ENCODE assay signal across 30 cellular contexts in genomic region chr1:98005326-98006010, GRCh38.
DNase-seq lines count a peak whose midpoint lies in the region; ATAC-seq, FAIRE-seq and TF ChIP-seq lines count a peak whose summit lies in the region.
"Had no signal": no experiment of that assay in that cellular context is flagged by ENCODE, and none has a peak within 500 bp of the region (broad histone marks: within the 10 kb centered on the region; RNA-seq: fewer than 3 reads in every experiment).

No MANE protein-coding gene starts in this region.

- no peak overlapping the region for H3K27ac Mint-ChIP-seq in effector memory CD8-positive, alpha-beta T cell
- H3K27ac Mint-ChIP-seq: activated naive CD4-positive, alpha-beta T cell treated with anti-CD3 and anti-CD28 coated beads, Interleukin-2, amount 10 ng/mL, durations not matched to agents 7 days and 5 days; activated T-helper 1 cell treated with anti-CD3 and anti-CD28 coated beads, Interleukin-12 subunit alpha, Interleukin-12 subunit beta, Interleukin-2, Interleukin-4 antibody, amounts not matched to agents 30 ng/mL and 10 ng/mL and 1 ng/mL, durations not matched to agents 14 hours and 24 hours and 36 hours; natural killer cell treated with Interleukin-12 subunit alpha and Interleukin-12 subunit beta and Interleukin-15 and Interleukin-18, amount 100 ng/mL, for 72 hours; WTC11 had no signal

- intact Hi-C loops in HCT116 (cut with micrococcal nuclease), result no loop called here
- intact Hi-C loops in colonic mucosa (cut with DNase I), result no loop called here

- DNase-seq in A549 (ENCODE audit: low read depth in 1 of 2, low spot score in 1 of 2), result peak; percentile 1 to 42
- DNase-seq in HCT116 (ENCODE audit: low read depth, low spot score), result no peak
- DNase-seq in SJSA1 (ENCODE audit: low read depth in 1 of 2, low spot score in 2 of 2), result no peak
- DNase-seq in fibroblast of pulmonary artery (ENCODE audit: low read depth), result peak; percentile 36
- no peak for DNase-seq in effector memory CD8-positive, alpha-beta T cell
- no peak for DNase-seq in colonic mucosa
- no peak for DNase-seq in dedifferentiated amniotic fluid mesenchymal stem cell (ENCODE audit: extremely low spot score)
- DNase-seq: activated CD4-positive, alpha-beta T cell treated with anti-CD3 and anti-CD28 coated beads, Interleukin-2, amount 50 U/mL, for 4 hours; activated naive CD4-positive, alpha-beta T cell treated with anti-CD3 and anti-CD28 coated beads, Interleukin-2, amount 10 ng/mL, durations not matched to agents 7 days and 5 days; anterior cingulate cortex; Caco-2; foreskin melanocyte; hypothalamus; left ventricle myocardium superior; MM.1S; NCI-H1417; NCI-H2107; NCI-H510A; spleen; stimulated activated CD4-positive, alpha-beta T cell treated with anti-CD3 and anti-CD28 coated beads, Interleukin-4, amount 100 ng/mL, for 24 hours; stimulated activated naive CD4-positive, alpha-beta T cell had no signal

- no peaks in the 10 kb centered on the region for H3K36me3 Mint-ChIP-seq in effector memory CD8-positive, alpha-beta T cell (ENCODE audit: insufficient read depth)
- H3K36me3 Mint-ChIP-seq: activated naive CD4-positive, alpha-beta T cell treated with anti-CD3 and anti-CD28 coated beads, Interleukin-2, amount 10 ng/mL, durations not matched to agents 7 days and 5 days; natural killer cell treated with Interleukin-12 subunit alpha and Interleukin-12 subunit beta and Interleukin-15 and Interleukin-18, amount 100 ng/mL, for 72 hours; WTC11 had no signal

- TF ChIP-seq POLR2A in A549 (IDR thresholded peaks at IDR 0.05; ENCODE audit: low read length), result no peak
- no peak for TF ChIP-seq POLR2A in HCT116 (IDR thresholded peaks at IDR 0.05; ENCODE audit: borderline replicate concordance, extremely low read depth, insufficient read depth, insufficient read length)

- H3K9me3 ChIP-seq in A549 (no peaks in the 10 kb centered on the region), HCT116 (ENCODE audit: control insufficient read depth in 1 of 2, insufficient read depth in 1 of 2, low read depth in 1 of 2, low read length in 2 of 2) (no peaks in the 10 kb centered on the region), SJSA1 (replicated peaks) (no peaks in the 10 kb centered on the region), colonic mucosa (no peaks in the 10 kb centered on the region)
- H3K9me3 ChIP-seq: BLaER1 treated with 17β-estradiol and CSF1 and Interleukin-3, amounts not matched to agents 10 nM and 100 nM; Caco-2; HAP-1; right atrium auricular region; spleen had no signal

- H4K20me1 ChIP-seq in HCT116 (ENCODE audit: insufficient read depth), result no peaks in the 10 kb centered on the region
- H4K20me1 ChIP-seq: BLaER1 treated with 17β-estradiol and CSF1 and Interleukin-3, amounts not matched to agents 10 nM and 100 nM had no signal

- RAD21 ChIA-PET in HCT116 (lab: Charles Lee; ENCODE audit: low non-redundant PET in 1 of 2, low total read pairs in 2 of 2, uncharacterized antibody in 2 of 2, unreplicated experiment in 2 of 2), result interaction anchor here in 1 of 2 experiments (0.8 kb wide), 1 partner anchor 463 kb away, joined by 3 read pairs; no protein-coding TSS in a partner anchor

- H3K9me3 Mint-ChIP-seq in effector memory CD8-positive, alpha-beta T cell, result no peaks in the 10 kb centered on the region
- H3K9me3 Mint-ChIP-seq: activated naive CD4-positive, alpha-beta T cell treated with anti-CD3 and anti-CD28 coated beads, Interleukin-2, amount 10 ng/mL, durations not matched to agents 7 days and 5 days; activated T-helper 1 cell treated with anti-CD3 and anti-CD28 coated beads, Interleukin-12 subunit alpha, Interleukin-12 subunit beta, Interleukin-2, Interleukin-4 antibody, amounts not matched to agents 30 ng/mL and 10 ng/mL and 1 ng/mL, durations not matched to agents 14 hours and 24 hours and 36 hours; natural killer cell treated with Interleukin-12 subunit alpha and Interleukin-12 subunit beta and Interleukin-15 and Interleukin-18, amount 100 ng/mL, for 72 hours; WTC11 had no signal

- TF ChIP-seq CTCF in A549 (IDR thresholded peaks at IDR 0.05), result no peak
- no peak for TF ChIP-seq CTCF in HCT116 (IDR thresholded peaks at IDR 0.05 in 2 of 3, conservative IDR thresholded peaks at IDR 0.05 in 1 of 3; ENCODE audit: borderline replicate concordance in 1 of 3, insufficient read depth in 1 of 3, low read depth in 2 of 3, low read length in 2 of 3)
- TF ChIP-seq CTCF in fibroblast of pulmonary artery (IDR thresholded peaks at IDR 0.05; ENCODE audit: low read length, missing control alignments), result no peak
- no peak for TF ChIP-seq CTCF in colonic mucosa (IDR thresholded peaks at IDR 0.05)

- H3K27ac ChIP-seq in A549 (peak overlapping the region; percentile 46 to 82; a peak in 5 of 6 replicates), HCT116 (ENCODE audit: low read depth, low read length) (no peak overlapping the region), SJSA1 (peak overlapping the region; percentile 48), colonic mucosa (no peak overlapping the region)
- H3K27ac ChIP-seq: BLaER1 treated with 17β-estradiol and CSF1 and Interleukin-3, amounts not matched to agents 10 nM and 100 nM; right atrium auricular region; RWPE1; spleen had no signal

- peak overlapping the region; percentile 56 for H2AFZ ChIP-seq in HCT116 (ENCODE audit: low read depth, low read length, poor library complexity, severe bottlenecking)

- TF ChIP-seq RAD21 in A549 (conservative IDR thresholded peaks at IDR 0.05 in 1 of 2, IDR thresholded peaks at IDR 0.05 in 1 of 2) (no peak), HCT116 (IDR thresholded peaks at IDR 0.05; ENCODE audit: low read depth) (no peak)

- no peaks in the 10 kb centered on the region for H3K4me1 Mint-ChIP-seq in effector memory CD8-positive, alpha-beta T cell (ENCODE audit: low read depth in 2 of 2)

- POLR2A ChIA-PET in A549 (lab: Yijun Ruan, JAX) (interaction anchor here (0.6 to 1.3 kb wide), 2 partner anchors 85 to 177 kb away, joined by 3 to 4 read pairs; partner anchors contain the start of gene DPYD), HCT116 (lab: Charles Lee) (no interaction called here)

- no peak overlapping the region for H3K4me3 Mint-ChIP-seq in effector memory CD8-positive, alpha-beta T cell
- H3K4me3 Mint-ChIP-seq: activated naive CD4-positive, alpha-beta T cell treated with anti-CD3 and anti-CD28 coated beads, Interleukin-2, amount 10 ng/mL, durations not matched to agents 7 days and 5 days; activated T-helper 1 cell treated with anti-CD3 and anti-CD28 coated beads, Interleukin-12 subunit alpha, Interleukin-12 subunit beta, Interleukin-2, Interleukin-4 antibody, amounts not matched to agents 30 ng/mL and 10 ng/mL and 1 ng/mL, durations not matched to agents 14 hours and 24 hours and 36 hours; natural killer cell treated with Interleukin-12 subunit alpha and Interleukin-12 subunit beta and Interleukin-15 and Interleukin-18, amount 100 ng/mL, for 72 hours; WTC11 had no signal

- no TSS peak for BruUV-seq in HCT116 (replicated peaks; lab: Mats Ljungman, UMichigan)

- H3K27me3 Mint-ChIP-seq in effector memory CD8-positive, alpha-beta T cell, result peaks cover 0 to 2% of the 10 kb centered on the region in 2 donors
- H3K27me3 Mint-ChIP-seq: natural killer cell treated with Interleukin-12 subunit alpha and Interleukin-12 subunit beta and Interleukin-15 and Interleukin-18, amount 100 ng/mL, for 72 hours had no signal

- H3K4me1 ChIP-seq in A549, result peaks cover 69% of the 10 kb centered on the region
- H3K4me1 ChIP-seq in HCT116 (ENCODE audit: control insufficient read depth in 1 of 2, insufficient read depth in 2 of 2, low read length in 2 of 2), result no peaks in the 10 kb centered on the region
- peaks cover 12% of the 10 kb centered on the region for H3K4me1 ChIP-seq in SJSA1 (replicated peaks)
- H3K4me1 ChIP-seq in colonic mucosa, result no peaks in the 10 kb centered on the region
- H3K4me1 ChIP-seq: BLaER1 treated with 17β-estradiol and CSF1 and Interleukin-3, amounts not matched to agents 10 nM and 100 nM; HAP-1; right atrium auricular region; spleen had no signal

- ATAC-seq in A549 (peak in 1 of 2 experiments; percentile 71; a peak in 3 of 6 replicates), HCT116 (no peak), GM21576 (IDR thresholded peaks at IDR 0.05; ENCODE audit: unreplicated experiment) (no peak)
- no peak for ATAC-seq in effector memory CD8-positive, alpha-beta T cell (replicated peaks)
- ATAC-seq: left ventricle myocardium superior; natural killer cell treated with Interleukin-12 subunit alpha and Interleukin-12 subunit beta and Interleukin-15 and Interleukin-18, amount 100 ng/mL, for 72 hours; WTC11 had no signal

- H3K27me3 ChIP-seq in HCT116 (ENCODE audit: insufficient read depth, low read length), result no peaks in the 10 kb centered on the region
- H3K27me3 ChIP-seq in SJSA1 (replicated peaks), result no peaks in the 10 kb centered on the region
- H3K27me3 ChIP-seq in colonic mucosa, result no peaks in the 10 kb centered on the region
- H3K27me3 ChIP-seq: BLaER1 treated with 17β-estradiol and CSF1 and Interleukin-3, amounts not matched to agents 10 nM and 100 nM; right atrium auricular region; spleen had no signal

- H3K36me3 ChIP-seq in HCT116 (ENCODE audit: control insufficient read depth in 1 of 2, insufficient read depth in 2 of 2, low read length in 2 of 2) (no peaks in the 10 kb centered on the region), SJSA1 (no peaks in the 10 kb centered on the region), colonic mucosa (no peaks in the 10 kb centered on the region)
- H3K36me3 ChIP-seq: BLaER1 treated with 17β-estradiol and CSF1 and Interleukin-3, amounts not matched to agents 10 nM and 100 nM; HAP-1; right atrium auricular region; spleen had no signal

- TF ChIP-seq EP300 in A549 (IDR thresholded peaks at IDR 0.05), result no peak

- CTCF ChIA-PET in A549 (lab: Yijun Ruan, JAX), result interaction anchor here (1.3 to 1.5 kb wide), 2 partner anchors 20 to 45 kb away, joined by 3 to 4 read pairs; no protein-coding TSS in a partner anchor
- CTCF ChIA-PET in HCT116 (lab: Charles Lee), result no interaction called here

- H3K9me2 ChIP-seq in HCT116 (ENCODE audit: insufficient read depth), result no peaks in the 10 kb centered on the region

- peak; percentile 7 for FAIRE-seq in A549 (lab: Jason Lieb, UNC)
- FAIRE-seq: urothelium cell line had no signal

- H3K4me2 ChIP-seq in A549 (peak overlapping the region; percentile 77), HCT116 (ENCODE audit: low read length) (no peak overlapping the region)
- H3K4me2 ChIP-seq: BLaER1 treated with 17β-estradiol and CSF1 and Interleukin-3, amounts not matched to agents 10 nM and 100 nM had no signal

- H3K9ac ChIP-seq in HCT116 (ENCODE audit: low read length), result no peak overlapping the region
- no peak overlapping the region for H3K9ac ChIP-seq in colonic mucosa (ENCODE audit: low read depth in 2 of 2, low read length in 2 of 2)
- H3K9ac ChIP-seq: BLaER1 treated with 17β-estradiol and CSF1 and Interleukin-3, amounts not matched to agents 10 nM and 100 nM had no signal

- H3K4me3 ChIP-seq in A549 (no peak overlapping the region), HCT116 (replicated peaks in 1 of 2; ENCODE audit: low read depth in 1 of 2, low read length in 2 of 2) (no peak overlapping the region), SJSA1 (no peak overlapping the region), fibroblast of pulmonary artery (replicated peaks; ENCODE audit: low read depth, low read length) (no peak overlapping the region), colonic mucosa (no peak overlapping the region)
- H3K4me3 ChIP-seq: BLaER1 treated with 17β-estradiol and CSF1 and Interleukin-3, amounts not matched to agents 10 nM and 100 nM; HAP-1; right atrium auricular region; spleen had no signal

- no peaks in the 10 kb centered on the region for H3K79me2 ChIP-seq in HCT116 (ENCODE audit: insufficient read depth, low read length)

Comparison
In these comparisons a context has a peak if more than half of its experiments do, and no peak if none do; other contexts are left out.
1. DNase-seq: peak in A549 (2 of 2) and fibroblast of pulmonary artery (single experiment); none in HCT116 (single experiment), SJSA1 (0 of 2), effector memory CD8-positive, alpha-beta T cell (0 of 3), colonic mucosa (single experiment) and dedifferentiated amniotic fluid mesenchymal stem cell (single experiment).
2. H3K27ac ChIP-seq: peak in A549 (2 of 2) and SJSA1 (single experiment); none in HCT116 (single experiment) and colonic mucosa (single experiment).
3. Of the 6 proteins assayed by ChIP-seq in both A549 and HCT116: peak only in A549: MAX; only in HCT116: none; in both: none; in neither: 4; mixed calls (peak in some experiments, not most) for 1.